Comparison of ENCODE assay signal across 8 cellular contexts in genomic region chr11:122796128-122796717, GRCh38. TPM values are rescaled to one million over a fixed set of nuclear protein-coding genes. Genes with fewer than 3 reads are reported as not detected.
A peak's percentile ranks its signal among the peaks of the same experiment; 100 is the strongest.
DNase-seq lines count a peak whose midpoint lies in the region; ATAC-seq and TF ChIP-seq lines count a peak whose summit lies in the region.

No MANE protein-coding gene starts in this region.

- H3K9me3 ChIP-seq in CD4-positive, alpha-beta T cell (ENCODE audit: control insufficient read depth, low read length), result no peaks in the 10 kb centered on the region
- H3K9me3 ChIP-seq in MG63, result no peaks in the 10 kb centered on the region

- ATAC-seq in CD4-positive, alpha-beta T cell (ENCODE audit: poor library complexity), result peak; percentile 94

- no peak overlapping the region for H3K4me3 Mint-ChIP-seq in CD4-positive, alpha-beta T cell

- H3K27me3 Mint-ChIP-seq in CD4-positive, alpha-beta T cell, result no peaks in the 10 kb centered on the region

- TF ChIP-seq CTCF in CD4-positive, alpha-beta T cell (IDR thresholded peaks at IDR 0.05), result peak; percentile 95
- peak; percentile 97 for TF ChIP-seq CTCF in GM20000 (IDR thresholded peaks at IDR 0.05; ENCODE audit: extremely low read depth, missing control alignments)
- peak; percentile 40 for TF ChIP-seq CTCF in coronary artery (IDR thresholded peaks at IDR 0.05)

- DNase-seq in CD4-positive, alpha-beta T cell, result peak; percentile 52 to 72 (median 60)
- DNase-seq in GM20000 (ENCODE audit: low spot score) (peak; percentile 60), MG63 (peak; percentile 16), coronary artery (ENCODE audit: low spot score) (no peak), mucosa of gallbladder (ENCODE audit: low spot score) (peak; percentile 45), GF-D8 (lab: John Stamatoyannopoulos, UW) (no peak)
- DNase-seq in activated CD4-positive, alpha-beta T cell treated with anti-CD3 and anti-CD28 coated beads for 24 hours (ENCODE audit: low read depth in 2 of 2), result peak; percentile 54 to 61
- peak; percentile 45 for DNase-seq in stimulated activated naive CD4-positive, alpha-beta T cell treated with Interleukin-2 at 50 U/mL for 16 hours (lab: John Stamatoyannopoulos, UW)

- H3K9me3 Mint-ChIP-seq in CD4-positive, alpha-beta T cell, result no peaks in the 10 kb centered on the region

- intact Hi-C loops in CD4-positive, alpha-beta T cell (cut with DNase I, micrococcal nuclease), result loop anchor here (1.0 to 10.0 kb wide), 5 partner anchors 58 to 261 kb away; no protein-coding TSS in a partner anchor

- POLR2A ChIA-PET in CD4-positive, alpha-beta T cell (lab: Charles Lee), result interaction anchor here (0.6 to 3.6 kb wide), 3 partner anchors 48 to 884 kb away, joined by 3 to 35 read pairs (median 5); no protein-coding TSS in a partner anchor

- CTCF ChIA-PET in CD4-positive, alpha-beta T cell (lab: Charles Lee), result interaction anchor here (0.9 to 2.1 kb wide), 12 partner anchors 12 to 266 kb away, joined by 3 to 44 read pairs (median 3); partner anchors contain the start of gene HSPA8

- H3K27ac Mint-ChIP-seq in CD4-positive, alpha-beta T cell, result no peak overlapping the region

- H3K27me3 ChIP-seq in CD4-positive, alpha-beta T cell (ENCODE audit: control insufficient read depth, insufficient read depth, low read length), result no peaks in the 10 kb centered on the region
- H3K27me3 ChIP-seq in MG63, result no peaks in the 10 kb centered on the region

- H3K4me1 Mint-ChIP-seq in CD4-positive, alpha-beta T cell (ENCODE audit: low read depth), result no peaks in the 10 kb centered on the region

- peaks cover 82% of the 10 kb centered on the region for H3K36me3 Mint-ChIP-seq in CD4-positive, alpha-beta T cell (ENCODE audit: low read depth)

- H3K4me3 ChIP-seq in MG63, result no peak overlapping the region
- no peak overlapping the region for H3K4me3 ChIP-seq in coronary artery

- H3K36me3 ChIP-seq in MG63, result peaks cover 45% of the 10 kb centered on the region

- no peak overlapping the region for H3K27ac ChIP-seq in CD4-positive, alpha-beta T cell (ENCODE audit: low read depth, low read length)
- H3K27ac ChIP-seq in coronary artery, result no peak overlapping the region

RNA-seq across cellular contexts. Expression of gene CRTAM, which starts 42.1 kb away (rescaled TPM):
- 1 to 10 TPM in 1 of 2 experiments, under 1 TPM in 1; 0.70 to 1.3 TPM for total RNA-seq in CD4-positive, alpha-beta T cell
- not detected in 2 replicates for total RNA-seq in MG63 (2014; rRNA removed; shearing (Covaris generic); ENCODE audit: low replicate concordance)
- total RNA-seq in mucosa of gallbladder, result 0.46 TPM

Comparison
In these comparisons a context has a peak if more than half of its experiments do, and no peak if none do; other contexts are left out.
1. DNase-seq: peak in CD4-positive, alpha-beta T cell (10 of 10), GM20000 (single experiment), MG63 (single experiment), activated CD4-positive, alpha-beta T cell treated with anti-CD3 and anti-CD28 coated beads for 24 hours (2 of 2), mucosa of gallbladder (single experiment) and stimulated activated naive CD4-positive, alpha-beta T cell treated with Interleukin-2 at 50 U/mL for 16 hours (single experiment); none in coronary artery (single experiment) and GF-D8 (single experiment).
2. CTCF ChIP-seq: peak in every context shown above with its lines; median percentile 97 in GM20000; 95 in CD4-positive, alpha-beta T cell; 40 in coronary artery.